ENCODE assay signal across 16 cellular contexts in genomic region chr12:74983917-74984316, GRCh38.
DNase-seq lines count a peak whose midpoint lies in the region; ATAC-seq, FAIRE-seq and TF ChIP-seq lines count a peak whose summit lies in the region.
"Had no signal": no experiment of that assay in that cellular context is flagged by ENCODE, and none has a peak within 500 bp of the region (broad histone marks: within the 10 kb centered on the region; RNA-seq: fewer than 3 reads in every experiment).

No MANE protein-coding gene starts in this region.

- peak; percentile 78 for DNase-seq in HT-29 (ENCODE audit: low spot score)
- peak; percentile 5 for DNase-seq in HepG2 (ENCODE audit: low spot score)
- DNase-seq in renal cortical epithelial cell (ENCODE audit: low read depth) = peak; percentile 16
- DNase-seq in activated CD8-positive, alpha-beta memory T cell treated with anti-CD3 and anti-CD28 coated beads, Interleukin-2, amount 50 U/mL, for 48 hours = no peak
- no peak for DNase-seq in activated CD8-positive, alpha-beta memory T cell treated with anti-CD3 and anti-CD28 coated beads, Interleukin-2, amount 10 ng/mL, durations not matched to agents 7 days and 5 days
- DNase-seq: BE2C; CD4-positive, alpha-beta memory T cell; COR-L47; DMS153; GF-D8 had no signal

- no peak for FAIRE-seq in HepG2 (lab: Jason Lieb, UNC)
- FAIRE-seq: A549, D721Med, H1 had no signal

- H3K4me1 Mint-ChIP-seq in activated CD8-positive, alpha-beta memory T cell treated with anti-CD3 and anti-CD28 coated beads, Interleukin-2, amount 10 ng/mL, durations not matched to agents 7 days and 5 days = no peaks in the 10 kb centered on the region

- no peaks in the 10 kb centered on the region for H3K36me3 Mint-ChIP-seq in activated CD8-positive, alpha-beta memory T cell treated with anti-CD3 and anti-CD28 coated beads, Interleukin-2, amount 10 ng/mL, durations not matched to agents 7 days and 5 days
- H3K36me3 Mint-ChIP-seq: CD4-positive, alpha-beta memory T cell had no signal

- TF ChIP-seq EP300 in HepG2 (IDR thresholded peaks at IDR 0.05; ENCODE audit: low read depth in 2 of 2, low read length in 2 of 2) (no peak), HepG2 (CRISPR knock-in tag; IDR thresholded peaks at IDR 0.05; ENCODE audit: borderline replicate concordance) (no peak)

- H3K27me3 ChIP-seq in endocrine pancreas (ENCODE audit: control insufficient read depth, insufficient read depth, low read length) = no peaks in the 10 kb centered on the region
- no peaks in the 10 kb centered on the region; a peak in 1 of 5 replicates for H3K27me3 ChIP-seq in HepG2 (ENCODE audit: control insufficient read depth in 1 of 2, insufficient read depth in 2 of 2, low read length in 2 of 2)
- H3K27me3 ChIP-seq: BE2C had no signal

- no peak overlapping the region for H3K4me2 ChIP-seq in HepG2 (ENCODE audit: low read depth, low read length)
- H3K4me2 ChIP-seq: A549 had no signal

- no peak for TF ChIP-seq RAD21 in HepG2 (CRISPR knock-in tag; IDR thresholded peaks at IDR 0.05)

- no peak overlapping the region for H2AFZ ChIP-seq in HepG2 (ENCODE audit: low read length)

- no peak for TF ChIP-seq CTCF in HepG2 (CRISPR knock-in tag; IDR thresholded peaks at IDR 0.05)

- H3K27me3 Mint-ChIP-seq in activated CD8-positive, alpha-beta memory T cell treated with anti-CD3 and anti-CD28 coated beads, Interleukin-2, amount 10 ng/mL, durations not matched to agents 7 days and 5 days = no peaks in the 10 kb centered on the region
- H3K27me3 Mint-ChIP-seq: CD4-positive, alpha-beta memory T cell had no signal

- H3K9ac ChIP-seq in endocrine pancreas (ENCODE audit: control insufficient read depth, insufficient read depth, low read length) (no peak overlapping the region), HepG2 (ENCODE audit: insufficient read depth, low read depth, low read length) (no peak overlapping the region)

- no peak overlapping the region for H3K27ac Mint-ChIP-seq in activated CD8-positive, alpha-beta memory T cell treated with anti-CD3 and anti-CD28 coated beads, Interleukin-2, amount 10 ng/mL, durations not matched to agents 7 days and 5 days
- H3K27ac Mint-ChIP-seq: CD4-positive, alpha-beta memory T cell had no signal

- intact Hi-C loops in HepG2 (cut with micrococcal nuclease; ENCODE audit: unreplicated experiment) = no loop called here

- no peak overlapping the region for H3K27ac ChIP-seq in HepG2 (ENCODE audit: extremely low read length, insufficient read depth, low read length)
- H3K27ac ChIP-seq: A549 had no signal

- H3K4me3 ChIP-seq in endocrine pancreas (ENCODE audit: control insufficient read depth, insufficient read depth, low read length) (peak overlapping the region; percentile 14), HepG2 (replicated peaks in 1 of 3; ENCODE audit: insufficient read depth in 1 of 3, low read depth in 2 of 3, low read length in 3 of 3) (no peak overlapping the region)
- H3K4me3 ChIP-seq: A549, HAP-1 had no signal

- no peak for TF ChIP-seq POLR2A in HepG2 (IDR thresholded peaks at IDR 0.05; ENCODE audit: insufficient read depth in 1 of 2, low read depth in 2 of 2, low read length in 2 of 2)

- in situ Hi-C loops in HepG2 (cut with HindIII; ENCODE audit: extremely low pct_ligation_motif_present, low pct_unique_long_range_greater_than_20kb) = no loop called here

- POLR2A ChIA-PET in HepG2 (lab: Yijun Ruan, JAX) = no interaction called here

- H3K36me3 ChIP-seq in endocrine pancreas (ENCODE audit: control insufficient read depth, insufficient read depth, low read length) = no peaks in the 10 kb centered on the region
- H3K36me3 ChIP-seq in HepG2 (replicated peaks in 1 of 2; ENCODE audit: control insufficient read depth in 1 of 2, insufficient read depth in 2 of 2, low read length in 2 of 2) = no peaks in the 10 kb centered on the region
- H3K36me3 ChIP-seq: BE2C, HAP-1 had no signal

- CTCF ChIA-PET in HepG2 (lab: Yijun Ruan, JAX; ENCODE audit: low intra/inter-chr PET ratio, low total read pairs) = no interaction called here
- CTCF ChIA-PET in activated CD8-positive, alpha-beta memory T cell treated with anti-CD3 and anti-CD28 coated beads, Interleukin-2, amount 10 ng/mL, durations not matched to agents 7 days and 5 days (lab: Charles Lee) = interaction anchor here (1.1 kb wide), 1 partner anchor 10 kb away, joined by 3 read pairs; no protein-coding TSS in a partner anchor

- 2% methylated on average over 3 of the region's 3 CpGs for WGBS in HepG2 (ENCODE audit: low lambda C conversion rate)

- no peaks in the 10 kb centered on the region for H3K9me3 Mint-ChIP-seq in activated CD8-positive, alpha-beta memory T cell treated with anti-CD3 and anti-CD28 coated beads, Interleukin-2, amount 10 ng/mL, durations not matched to agents 7 days and 5 days (ENCODE audit: low read depth)

- H3K79me2 ChIP-seq in HepG2 (ENCODE audit: insufficient read depth, low read length) = no peaks in the 10 kb centered on the region

- no peaks in the 10 kb centered on the region for H4K20me1 ChIP-seq in HepG2 (ENCODE audit: insufficient read depth, low read length)

- BruUV-seq in HepG2 (replicated peaks; lab: Mats Ljungman, UMichigan) = no TSS peak

- no peak overlapping the region for H3K4me3 Mint-ChIP-seq in activated CD8-positive, alpha-beta memory T cell treated with anti-CD3 and anti-CD28 coated beads, Interleukin-2, amount 10 ng/mL, durations not matched to agents 7 days and 5 days
- H3K4me3 Mint-ChIP-seq: CD4-positive, alpha-beta memory T cell had no signal

- H3K9me3 ChIP-seq in endocrine pancreas (ENCODE audit: control insufficient read depth, low read length) (no peaks in the 10 kb centered on the region), HepG2 (ENCODE audit: low read length) (no peaks in the 10 kb centered on the region)
- H3K9me3 ChIP-seq: A549, BE2C, HAP-1 had no signal

- H3K4me1 ChIP-seq in endocrine pancreas (ENCODE audit: control insufficient read depth, insufficient read depth, low read length) (peaks cover 6% of the 10 kb centered on the region), HepG2 (ENCODE audit: insufficient read depth, low read length) (no peaks in the 10 kb centered on the region)
- H3K4me1 ChIP-seq: A549, BE2C, HAP-1 had no signal

- no peak for ATAC-seq in HepG2
- ATAC-seq in activated CD8-positive, alpha-beta memory T cell treated with anti-CD3 and anti-CD28 coated beads, Interleukin-2, amount 10 ng/mL, durations not matched to agents 7 days and 5 days = no peak
- no peak for ATAC-seq in HG03469 (IDR thresholded peaks at IDR 0.05; ENCODE audit: unreplicated experiment)
- ATAC-seq: A549 had no signal

TF ChIP-seq in HepG2, 621 proteins besides CTCF, POLR2A, EP300 and RAD21:
- no peak for TF ChIP-seq KLF6 (CRISPR knock-in tag; IDR thresholded peaks at IDR 0.05)
- TF ChIP-seq SYNCRIP (IDR thresholded peaks at IDR 0.05; ENCODE audit: insufficient read depth, low read depth, low read length) = no peak
- TF ChIP-seq MIXL1 (CRISPR knock-in tag; IDR thresholded peaks at IDR 0.05) = no peak
- TF ChIP-seq RNF2 (conservative IDR thresholded peaks at IDR 0.05; ENCODE audit: low read depth) = no peak
- no peak for TF ChIP-seq ZBTB42 (CRISPR knock-in tag; IDR thresholded peaks at IDR 0.05)
- TF ChIP-seq IRX3 (CRISPR knock-in tag; IDR thresholded peaks at IDR 0.05; ENCODE audit: borderline replicate concordance, low read depth) = no peak
- TF ChIP-seq CREB1 (IDR thresholded peaks at IDR 0.05) = no peak
- no peak for TF ChIP-seq CREB1 (CRISPR knock-in tag; IDR thresholded peaks at IDR 0.05)
- no peak for TF ChIP-seq MAF1 (CRISPR knock-in tag; IDR thresholded peaks at IDR 0.05; ENCODE audit: borderline replicate concordance)
- TF ChIP-seq CENPX (CRISPR knock-in tag; IDR thresholded peaks at IDR 0.05) = no peak

Comparison
In these comparisons a context has a peak if more than half of its experiments do, and no peak if none do; other contexts are left out.
1. DNase-seq: peak in HT-29 (single experiment), HepG2 (single experiment) and renal cortical epithelial cell (single experiment); none in activated CD8-positive, alpha-beta memory T cell treated with anti-CD3 and anti-CD28 coated beads, Interleukin-2, amount 50 U/mL, for 48 hours (single experiment) and activated CD8-positive, alpha-beta memory T cell treated with anti-CD3 and anti-CD28 coated beads, Interleukin-2, amount 10 ng/mL, durations not matched to agents 7 days and 5 days (single experiment).